Comparison of ENCODE assay signal across 16 cellular contexts in genomic region chrX:826026-826425, GRCh38.
A peak's percentile ranks its signal among the peaks of the same experiment; 100 is the strongest.
DNase-seq lines count a peak whose midpoint lies in the region; ATAC-seq, FAIRE-seq and TF ChIP-seq lines count a peak whose summit lies in the region.
"Had no signal": no experiment of that assay in that cellular context is flagged by ENCODE, and none has a peak within 500 bp of the region (broad histone marks: within the 10 kb centered on the region; RNA-seq: fewer than 3 reads in every experiment).

No MANE protein-coding gene starts in this region.

- H3K79me2 ChIP-seq in GM23338 (replicated peaks; ENCODE audit: insufficient read depth) (no peaks in the 10 kb centered on the region), astrocyte (ENCODE audit: insufficient read depth, low read length) (no peaks in the 10 kb centered on the region)

- H3K36me3 ChIP-seq in GM23338 (ENCODE audit: insufficient read depth) (no peaks in the 10 kb centered on the region), astrocyte (ENCODE audit: insufficient read depth, low read length) (no peaks in the 10 kb centered on the region), iPS-18a (ENCODE audit: control insufficient read depth, low read depth, low read length) (no peaks in the 10 kb centered on the region), tibial nerve (no peaks in the 10 kb centered on the region)

- H3F3A ChIP-seq in GM23338 (replicated peaks; ENCODE audit: low read depth): no peaks in the 10 kb centered on the region

- H3K27ac Mint-ChIP-seq in GM23338 (no peak overlapping the region), astrocyte (ENCODE audit: unreplicated experiment) (no peak overlapping the region)
- H3K27ac Mint-ChIP-seq in activated naive CD4-positive, alpha-beta T cell treated with anti-CD3 and anti-CD28 coated beads, Interleukin-2, amount 10 ng/mL, durations not matched to agents 7 days and 5 days: no peak overlapping the region
- H3K27ac Mint-ChIP-seq: CD8-positive, alpha-beta T cell had no signal

- H3K4me1 Mint-ChIP-seq in GM23338 (no peaks in the 10 kb centered on the region), astrocyte (ENCODE audit: low read depth, unreplicated experiment) (no peaks in the 10 kb centered on the region)
- H3K4me1 Mint-ChIP-seq in activated naive CD4-positive, alpha-beta T cell treated with anti-CD3 and anti-CD28 coated beads, Interleukin-2, amount 10 ng/mL, durations not matched to agents 7 days and 5 days: no peaks in the 10 kb centered on the region

- no peak for TF ChIP-seq POLR2A in tibial nerve (IDR thresholded peaks at IDR 0.05)

- ATAC-seq in GM23338: no peak
- ATAC-seq: CD8-positive, alpha-beta T cell; foreskin keratinocyte had no signal

- H3K27me3 Mint-ChIP-seq in GM23338 (ENCODE audit: insufficient read depth, low read depth, poor library complexity) (peaks cover 6% of the 10 kb centered on the region), astrocyte (ENCODE audit: low read depth, unreplicated experiment) (no peaks in the 10 kb centered on the region)
- no peaks in the 10 kb centered on the region for H3K27me3 Mint-ChIP-seq in activated naive CD4-positive, alpha-beta T cell treated with anti-CD3 and anti-CD28 coated beads, Interleukin-2, amount 10 ng/mL, durations not matched to agents 7 days and 5 days

- H3K9me3 Mint-ChIP-seq in GM23338 (peaks cover 73% of the 10 kb centered on the region), astrocyte (ENCODE audit: unreplicated experiment) (peaks cover 6% of the 10 kb centered on the region)
- H3K9me3 Mint-ChIP-seq in activated naive CD4-positive, alpha-beta T cell treated with anti-CD3 and anti-CD28 coated beads, Interleukin-2, amount 10 ng/mL, durations not matched to agents 7 days and 5 days: peaks cover 15% of the 10 kb centered on the region

- WGBS in tibial nerve, 2 donors: 21 to 24% methylated on average over 10 of the region's 10 CpGs

- 0 out of 2 replicates have a peak overlapping the region, but pooled peaks have one; percentile 5 for H2AFZ ChIP-seq in GM23338
- H2AFZ ChIP-seq in astrocyte (ENCODE audit: low read depth, low read length): no peak overlapping the region

- H3K4me3 ChIP-seq in GM23338: no peak overlapping the region
- H3K4me3 ChIP-seq in astrocyte (ENCODE audit: insufficient read depth, low read depth, low read length): no peak overlapping the region
- H3K4me3 ChIP-seq in iPS-18a (ENCODE audit: low read length): peak overlapping the region; percentile 13
- H3K4me3 ChIP-seq in tibial nerve: no peak overlapping the region

- H3K9me2 ChIP-seq in GM23338 (ENCODE audit: insufficient read depth): no peaks in the 10 kb centered on the region

- H4K20me1 ChIP-seq in GM23338 (replicated peaks; ENCODE audit: insufficient read depth) (no peaks in the 10 kb centered on the region), astrocyte (ENCODE audit: insufficient read depth, low read length) (no peaks in the 10 kb centered on the region)

- H3K4me2 ChIP-seq in GM23338 (no peak overlapping the region), astrocyte (ENCODE audit: low read length) (peak overlapping the region; percentile 57)

- CTCF ChIA-PET in activated naive CD4-positive, alpha-beta T cell treated with anti-CD3 and anti-CD28 coated beads, Interleukin-2, amount 10 ng/mL, durations not matched to agents 7 days and 5 days (lab: Charles Lee): no interaction called here

- no peak overlapping the region for H3K27ac ChIP-seq in GM23338 (ENCODE audit: low read depth)
- H3K27ac ChIP-seq in astrocyte (ENCODE audit: low read depth, low read length): peak overlapping the region; percentile 59
- no peak overlapping the region for H3K27ac ChIP-seq in iPS-18a (ENCODE audit: low read length)
- peak overlapping the region in 1 of 4 donors; percentile 89 for H3K27ac ChIP-seq in tibial nerve
- H3K27ac ChIP-seq: foreskin keratinocyte had no signal

- peak; percentile 43 to 78 for TF ChIP-seq EP300 in tibial nerve (IDR thresholded peaks at IDR 0.05)

- H3K4me1 ChIP-seq in GM23338 (ENCODE audit: insufficient read depth) (peaks cover 6% of the 10 kb centered on the region; the same call in 1 of the 2 replicates), astrocyte (ENCODE audit: insufficient read depth, low read length) (no peaks in the 10 kb centered on the region), iPS-18a (ENCODE audit: control insufficient read depth, low read depth, low read length) (no peaks in the 10 kb centered on the region), tibial nerve (peaks cover 0 to 7% (median 2%) of the 10 kb centered on the region in 4 donors)
- H3K4me1 ChIP-seq: foreskin keratinocyte had no signal

- H3K9me3 ChIP-seq in astrocyte (ENCODE audit: insufficient read depth, low read depth, low read length) (peaks cover 7% of the 10 kb centered on the region), iPS-18a (ENCODE audit: control insufficient read depth, low read depth, low read length) (peaks cover 13% of the 10 kb centered on the region), tibial nerve (peaks cover 0 to 1% (median 0%) of the 10 kb centered on the region in 4 donors)

- no peak for TF ChIP-seq CTCF in GM23338 (conservative IDR thresholded peaks at IDR 0.05; ENCODE audit: low read depth in 2 of 2)
- no peak for TF ChIP-seq CTCF in astrocyte (IDR thresholded peaks at IDR 0.05; ENCODE audit: insufficient read depth, low read depth, low read length)
- TF ChIP-seq CTCF in tibial nerve (IDR thresholded peaks at IDR 0.05): peak in 1 of 5 experiments; percentile 18

- no peaks in the 10 kb centered on the region for H3K27me3 ChIP-seq in GM23338 (ENCODE audit: insufficient read depth)
- H3K27me3 ChIP-seq in astrocyte (ENCODE audit: insufficient read depth, low read length): no peaks in the 10 kb centered on the region
- H3K27me3 ChIP-seq in iPS-18a (ENCODE audit: control insufficient read depth, insufficient read depth, low read length): no peaks in the 10 kb centered on the region
- H3K27me3 ChIP-seq in tibial nerve: no peaks in the 10 kb centered on the region
- H3K27me3 ChIP-seq: foreskin keratinocyte had no signal

- no peak for DNase-seq in GM23338 (ENCODE audit: low spot score)
- DNase-seq in astrocyte (ENCODE audit: low read depth): no peak
- DNase-seq in tibial nerve (ENCODE audit: low spot score in 2 of 2): peak in 1 of 2 donors; percentile 38
- DNase-seq in SIG-M5 treated with dmso at 0.1 percent for 504 hours (lab: John Stamatoyannopoulos, UW; ENCODE audit: unreplicated experiment): no peak
- DNase-seq in activated naive CD4-positive, alpha-beta T cell treated with anti-CD3 and anti-CD28 coated beads, Interleukin-2, amount 10 ng/mL, durations not matched to agents 7 days and 5 days: no peak
- DNase-seq in LoVo (ENCODE audit: low spot score): no peak
- DNase-seq: activated CD4-positive, alpha-beta T cell treated with anti-CD3 and anti-CD28 coated beads, Interleukin-2, amount 50 U/mL, for 4 hours; activated T-cell treated with anti-CD3 and anti-CD28 coated beads, Interleukin-2, amount 50 U/mL, for 48 hours; amygdala; CD8-positive, alpha-beta T cell; mesendoderm; NCI-H2107; Right ventricle myocardium superior; stimulated activated CD4-positive, alpha-beta T cell treated with anti-CD3 and anti-CD28 coated beads, Interleukin-12 subunit alpha, Interleukin-12 subunit beta, amount 100 ng/mL, for 4 hours had no signal

- H3K9ac ChIP-seq in astrocyte (ENCODE audit: low read length): peak overlapping the region; percentile 36
- H3K9ac ChIP-seq in iPS-18a (ENCODE audit: low read length): no peak overlapping the region

- H3K4me3 Mint-ChIP-seq in GM23338 (no peak overlapping the region), astrocyte (ENCODE audit: unreplicated experiment) (no peak overlapping the region)
- H3K4me3 Mint-ChIP-seq in activated naive CD4-positive, alpha-beta T cell treated with anti-CD3 and anti-CD28 coated beads, Interleukin-2, amount 10 ng/mL, durations not matched to agents 7 days and 5 days: no peak overlapping the region
- H3K4me3 Mint-ChIP-seq: CD8-positive, alpha-beta T cell had no signal

- H3K36me3 Mint-ChIP-seq in GM23338 (ENCODE audit: low read depth): peaks cover 25% of the 10 kb centered on the region
- no peaks in the 10 kb centered on the region for H3K36me3 Mint-ChIP-seq in astrocyte (ENCODE audit: low read depth, unreplicated experiment)
- no peaks in the 10 kb centered on the region for H3K36me3 Mint-ChIP-seq in activated naive CD4-positive, alpha-beta T cell treated with anti-CD3 and anti-CD28 coated beads, Interleukin-2, amount 10 ng/mL, durations not matched to agents 7 days and 5 days
- H3K36me3 Mint-ChIP-seq: CD8-positive, alpha-beta T cell had no signal

- no peak for FAIRE-seq in astrocyte (lab: Jason Lieb, UNC)

TF ChIP-seq in GM23338, 12 proteins besides CTCF, POLR2A, EP300 and RAD21 (continues in another document):
- TF ChIP-seq JUNB (IDR thresholded peaks at IDR 0.05; ENCODE audit: unreplicated experiment) (no peak), NANOG (IDR thresholded peaks at IDR 0.05; ENCODE audit: borderline replicate concordance) (no peak), ZNF114 (CRISPR knock-in tag; IDR thresholded peaks at IDR 0.05) (no peak), POLR2AphosphoS5 (IDR thresholded peaks at IDR 0.05; ENCODE audit: low read depth) (no peak), ZNF331 (CRISPR knock-in tag; IDR thresholded peaks at IDR 0.05; ENCODE audit: low read depth) (no peak), CREB1 (CRISPR knock-in tag; IDR thresholded peaks at IDR 0.05; ENCODE audit: low read depth) (no peak), STAT1 (IDR thresholded peaks at IDR 0.05; ENCODE audit: unreplicated experiment) (no peak)
